Comparison of ENCODE assay signal across 27 cellular contexts in the genomic region with DNA sequence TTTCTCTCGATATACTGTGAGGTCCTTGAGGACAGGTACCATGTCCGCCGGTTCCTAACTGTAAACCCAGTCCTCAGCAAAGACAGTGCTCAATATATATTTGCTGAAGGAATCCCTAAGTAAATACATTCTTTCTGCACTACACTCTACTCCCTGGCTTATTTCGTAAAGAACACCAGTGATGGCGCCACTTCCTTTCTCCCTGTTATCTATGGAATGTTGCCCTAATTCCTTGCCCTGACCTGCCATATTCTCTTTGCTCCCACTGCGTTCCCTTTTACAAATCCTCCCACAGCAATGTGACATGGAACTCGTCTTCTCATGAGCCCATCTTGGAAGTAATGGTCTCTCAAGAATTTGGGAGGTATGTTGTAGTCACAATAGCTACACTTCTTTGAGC.
"Had no signal": no experiment of that assay in that cellular context is flagged by ENCODE, and none has a peak within 500 bp of the region (broad histone marks: within the 10 kb centered on the region; RNA-seq: fewer than 3 reads in every experiment).

No MANE protein-coding gene starts in this region.

- H3K4me3 Mint-ChIP-seq: stimulated activated effector memory CD8-positive, alpha-beta T cell treated with anti-CD3 and anti-CD28 coated beads, Interleukin-12 subunit alpha, Interleukin-12 subunit beta, amount 100 ng/mL, for 72 hours; stimulated activated memory B cell treated with anti-CD40 and anti-IgM and Interleukin-4, amounts not matched to agents 10 μg/mL and 1 μg/mL and 100 μg/mL, for 72 hours; stimulated activated naive B cell treated with anti-CD40 and anti-IgM and Interleukin-4, amounts not matched to agents 10 μg/mL and 1 μg/mL and 100 μg/mL, for 72 hours; stimulated activated naive CD8-positive, alpha-beta T cell treated with anti-CD3 and anti-CD28 coated beads, Interleukin-15, amount 100 ng/mL, for 72 hours; stimulated activated naive CD8-positive, alpha-beta T cell treated with anti-CD3 and anti-CD28 coated beads, Interleukin-15, Interleukin-2, amounts not matched to agents 100 ng/mL and 50 ng/mL, for 24 hours; type B pancreatic cell had no signal

- H3K27ac ChIP-seq: stomach, suprapubic skin, testis, thoracic aorta, thyroid gland, tibial artery, tibial nerve, transverse colon, upper lobe of left lung, upper lobe of right lung, uterus, vagina had no signal

- H3K9me3 ChIP-seq: stomach, suprapubic skin, testis, thoracic aorta, thyroid gland, tibial artery, transverse colon, upper lobe of left lung, upper lobe of right lung, uterus, vagina had no signal

- H3K36me3 ChIP-seq: stomach, suprapubic skin, thoracic aorta, thyroid gland, tibial artery, tibial nerve, transverse colon, upper lobe of left lung, upper lobe of right lung, uterus, vagina had no signal

- H3K27me3 Mint-ChIP-seq: stimulated activated memory B cell treated with anti-CD40 and anti-IgM and Interleukin-4, amounts not matched to agents 10 μg/mL and 1 μg/mL and 100 μg/mL, for 72 hours; stimulated activated naive B cell treated with anti-CD40 and anti-IgM and Interleukin-4, amounts not matched to agents 10 μg/mL and 1 μg/mL and 100 μg/mL, for 72 hours; stimulated activated naive CD8-positive, alpha-beta T cell treated with anti-CD3 and anti-CD28 coated beads, Interleukin-15, amount 100 ng/mL, for 72 hours; stimulated activated naive CD8-positive, alpha-beta T cell treated with anti-CD3 and anti-CD28 coated beads, Interleukin-15, Interleukin-2, amounts not matched to agents 100 ng/mL and 50 ng/mL, for 24 hours; type B pancreatic cell had no signal

- ATAC-seq: stimulated activated effector memory CD8-positive, alpha-beta T cell treated with anti-CD3 and anti-CD28 coated beads, Interleukin-12 subunit alpha, Interleukin-12 subunit beta, amount 100 ng/mL, for 72 hours; stimulated activated memory B cell treated with anti-CD40 and anti-IgM and Interleukin-4, amounts not matched to agents 10 μg/mL and 1 μg/mL and 100 μg/mL, for 72 hours; stimulated activated naive B cell treated with anti-CD40 and anti-IgM and Interleukin-4, amounts not matched to agents 10 μg/mL and 1 μg/mL and 100 μg/mL, for 72 hours; stimulated activated naive CD8-positive, alpha-beta T cell treated with anti-CD3 and anti-CD28 coated beads, Interleukin-15, amount 100 ng/mL, for 72 hours; stimulated activated naive CD8-positive, alpha-beta T cell treated with anti-CD3 and anti-CD28 coated beads, Interleukin-15, Interleukin-2, amounts not matched to agents 100 U/mL and 50 U/mL, for 24 hours; upper lobe of right lung had no signal

- H3K27me3 ChIP-seq: stomach, suprapubic skin, testis, thyroid gland, tibial artery, tibial nerve, transverse colon, upper lobe of left lung, upper lobe of right lung, uterus, vagina had no signal

- DNase-seq: stimulated activated CD4-positive, alpha-beta T cell treated with anti-CD3 and anti-CD28 coated beads, Interleukin-2, amount 100 ng/mL, for 48 hours; stimulated activated CD4-positive, alpha-beta T cell treated with anti-CD3 and anti-CD28 coated beads, Interleukin-4, amount 100 ng/mL, for 1 hour; stimulated activated CD4-positive, alpha-beta T cell treated with anti-CD3 and anti-CD28 coated beads, Interleukin-4, amount 100 ng/mL, for 24 hours; stimulated activated CD4-positive, alpha-beta T cell treated with anti-CD3 and anti-CD28 coated beads, Interleukin-4, amount 100 ng/mL, for 4 hours; stimulated activated naive B cell treated with anti-CD40 and anti-IgM and Interleukin-4, amounts not matched to agents 10 μg/mL and 1 μg/mL and 100 μg/mL, for 72 hours; stimulated activated naive CD4-positive, alpha-beta T cell; stimulated activated naive CD4-positive, alpha-beta T cell treated with Interleukin-2 at 50 U/mL for 16 hours; stimulated activated naive CD8-positive, alpha-beta T cell treated with anti-CD3 and anti-CD28 coated beads, Interleukin-15, amount 100 ng/mL, for 72 hours; stimulated activated naive CD8-positive, alpha-beta T cell treated with anti-CD3 and anti-CD28 coated beads, Interleukin-15, Interleukin-2, amounts not matched to agents 100 U/mL and 50 U/mL, for 24 hours; stomach; substantia nigra; testis; thyroid gland; tibial artery; transverse colon; trophoblast cell; upper lobe of left lung; upper lobe of right lung; uterus had no signal

- H3K4me1 ChIP-seq: stomach, suprapubic skin, testis, thyroid gland, tibial artery, tibial nerve, transverse colon, upper lobe of left lung, upper lobe of right lung, uterus, vagina had no signal

- H3K4me3 ChIP-seq: stomach, suprapubic skin, testis, thoracic aorta, thyroid gland, tibial artery, tibial nerve, transverse colon, upper lobe of left lung, upper lobe of right lung, uterus, vagina had no signal

- H3K36me3 Mint-ChIP-seq: stimulated activated effector memory CD8-positive, alpha-beta T cell treated with anti-CD3 and anti-CD28 coated beads, Interleukin-12 subunit alpha, Interleukin-12 subunit beta, amount 100 ng/mL, for 72 hours; stimulated activated memory B cell treated with anti-CD40 and anti-IgM and Interleukin-4, amounts not matched to agents 10 μg/mL and 1 μg/mL and 100 μg/mL, for 72 hours; stimulated activated naive B cell treated with anti-CD40 and anti-IgM and Interleukin-4, amounts not matched to agents 10 μg/mL and 1 μg/mL and 100 μg/mL, for 72 hours; type B pancreatic cell had no signal

- H3K27ac Mint-ChIP-seq: stimulated activated effector memory CD8-positive, alpha-beta T cell treated with anti-CD3 and anti-CD28 coated beads, Interleukin-12 subunit alpha, Interleukin-12 subunit beta, amount 100 ng/mL, for 72 hours; stimulated activated memory B cell treated with anti-CD40 and anti-IgM and Interleukin-4, amounts not matched to agents 10 μg/mL and 1 μg/mL and 100 μg/mL, for 72 hours; stimulated activated naive B cell treated with anti-CD40 and anti-IgM and Interleukin-4, amounts not matched to agents 10 μg/mL and 1 μg/mL and 100 μg/mL, for 72 hours; stimulated activated naive CD8-positive, alpha-beta T cell treated with anti-CD3 and anti-CD28 coated beads, Interleukin-15, amount 100 ng/mL, for 72 hours; stimulated activated naive CD8-positive, alpha-beta T cell treated with anti-CD3 and anti-CD28 coated beads, Interleukin-15, Interleukin-2, amounts not matched to agents 100 ng/mL and 50 ng/mL, for 24 hours; type B pancreatic cell had no signal

- H3K4me1 Mint-ChIP-seq: stimulated activated effector memory CD8-positive, alpha-beta T cell treated with anti-CD3 and anti-CD28 coated beads, Interleukin-12 subunit alpha, Interleukin-12 subunit beta, amount 100 ng/mL, for 72 hours; stimulated activated memory B cell treated with anti-CD40 and anti-IgM and Interleukin-4, amounts not matched to agents 10 μg/mL and 1 μg/mL and 100 μg/mL, for 72 hours; stimulated activated naive B cell treated with anti-CD40 and anti-IgM and Interleukin-4, amounts not matched to agents 10 μg/mL and 1 μg/mL and 100 μg/mL, for 72 hours; stimulated activated naive CD8-positive, alpha-beta T cell treated with anti-CD3 and anti-CD28 coated beads, Interleukin-15, amount 100 ng/mL, for 72 hours had no signal

- H3K9me3 Mint-ChIP-seq: type B pancreatic cell had no signal
